ENCODE assay signal across 38 cellular contexts in genomic region chrX:87064522-87064921, GRCh38.
"Had no signal": no experiment of that assay in that cellular context is flagged by ENCODE, and none has a peak within 500 bp of the region (broad histone marks: within the 10 kb centered on the region; RNA-seq: fewer than 3 reads in every experiment).

No MANE protein-coding gene starts in this region.

- H3K4me3 ChIP-seq: adrenal gland, body of pancreas, cardiac muscle cell had no signal

- H3K4me1 ChIP-seq: adrenal gland, body of pancreas had no signal

- FAIRE-seq: bronchial epithelial cell, TTC549 had no signal

- H3K27ac Mint-ChIP-seq: activated B cell treated with CpG ODN at 0.5 μM for 24 hours; activated CD4-positive, alpha-beta memory T cell treated with anti-CD3 and anti-CD28 coated beads for 36 hours; activated CD4-positive, alpha-beta T cell treated with anti-CD3 and anti-CD28 coated beads, Interleukin-2, amount 10 ng/mL, durations not matched to agents 24 days and 14 days; activated CD8-positive, alpha-beta T cell treated with anti-CD3 and anti-CD28 coated beads for 36 hours; activated naive CD4-positive, alpha-beta T cell treated with anti-CD3 and anti-CD28 coated beads for 36 hours; activated naive CD4-positive, alpha-beta T cell treated with anti-CD3 and anti-CD28 coated beads, Interleukin-2, amount 50 U/mL, for 72 hours; activated naive CD8-positive, alpha-beta T cell treated with anti-CD3 and anti-CD28 coated beads for 36 hours; activated T-cell treated with anti-CD3 and anti-CD28 coated beads, Interleukin-2, amount 50 U/mL, for 72 hours; activated T-helper 1 cell treated with anti-CD3 and anti-CD28 coated beads, Interleukin-12 subunit alpha, Interleukin-12 subunit beta, Interleukin-2, Interleukin-4 antibody, amounts not matched to agents 30 ng/mL and 10 ng/mL and 1 ng/mL, durations not matched to agents 14 hours and 24 hours and 36 hours; activated T-helper 17 cell treated with anti-CD3 and anti-CD28 coated beads, Interleukin-2, amount 50 U/mL, for 72 hours; T-helper 1 cell treated with Interleukin-12 subunit alpha and Interleukin-12 subunit beta and Interleukin-4 antibody, amounts not matched to agents 30 μg/mL and 1 μg/mL, for 36 hours; T-helper 2 cell treated with Interferon-gamma antibody and Interleukin-4, amounts not matched to agents 5 μg/mL and 100 μg/mL, for 36 hours had no signal

- H3K36me3 Mint-ChIP-seq: activated CD4-positive, alpha-beta memory T cell treated with anti-CD3 and anti-CD28 coated beads for 36 hours; activated naive CD4-positive, alpha-beta T cell treated with anti-CD3 and anti-CD28 coated beads, Interleukin-2, amount 50 U/mL, for 72 hours; activated naive CD8-positive, alpha-beta T cell treated with anti-CD3 and anti-CD28 coated beads for 36 hours had no signal

- DNase-seq: activated B cell treated with CpG ODN at 0.5 μM for 24 hours; activated CD4-positive, alpha-beta memory T cell treated with anti-CD3 and anti-CD28 coated beads for 36 hours; activated CD4-positive, alpha-beta T cell treated with anti-CD3 and anti-CD28 coated beads for 4 hours; activated CD4-positive, alpha-beta T cell treated with anti-CD3 and anti-CD28 coated beads, Interleukin-2, amount 10 ng/mL, durations not matched to agents 24 days and 14 days; activated CD4-positive, alpha-beta T cell treated with anti-CD3 and anti-CD28 coated beads, Interleukin-2, amount 50 U/mL, for 1 hour; activated CD4-positive, alpha-beta T cell treated with anti-CD3 and anti-CD28 coated beads, Interleukin-2, amount 50 U/mL, for 4 hours; activated CD4-positive, CD25-positive, alpha-beta regulatory T cell treated with anti-CD3 and anti-CD28 coated beads, Interleukin-2, amount 50 U/mL, for 72 hours; activated CD8-positive, alpha-beta memory T cell treated with anti-CD3 and anti-CD28 coated beads, Interleukin-2, amount 50 U/mL, for 4 hours; activated CD8-positive, alpha-beta T cell treated with anti-CD3 and anti-CD28 coated beads for 36 hours; activated effector memory CD4-positive, alpha-beta T cell treated with anti-CD3 and anti-CD28 coated beads, Interleukin-2, amount 50 U/mL, for 16 hours; activated gamma-delta T cell treated with Interleukin-2 at 50 U/mL for 16 hours; activated naive CD4-positive, alpha-beta T cell; activated naive CD4-positive, alpha-beta T cell treated with anti-CD3 and anti-CD28 coated beads for 36 hours; activated naive CD4-positive, alpha-beta T cell treated with anti-CD3 and anti-CD28 coated beads, Interleukin-2, amount 50 U/mL, for 16 hours; activated naive CD8-positive, alpha-beta T cell treated with anti-CD3 and anti-CD28 coated beads for 36 hours; activated T-cell treated with anti-CD3 and anti-CD28 coated beads for 4 hours; activated T-cell treated with anti-CD3 and anti-CD28 coated beads, Interleukin-2, amount 50 U/mL, for 1 hour; activated T-cell treated with anti-CD3 and anti-CD28 coated beads, Interleukin-2, amount 50 U/mL, for 4 hours; activated T-cell treated with anti-CD3 and anti-CD28 coated beads, Interleukin-2, amount 50 U/mL, for 72 hours; adrenal gland; amniotic stem cell; aorta; body of pancreas; brain microvascular endothelial cell; caudate nucleus; cerebellar nuclear complex; T-helper 2 cell; T-helper 9 cell had no signal

- H3K36me3 ChIP-seq: adrenal gland, brain microvascular endothelial cell, cardiac muscle cell had no signal

- H3K27me3 ChIP-seq: body of pancreas, brain microvascular endothelial cell, cardiac muscle cell had no signal

- ATAC-seq: activated CD8-positive, alpha-beta T cell treated with anti-CD3 and anti-CD28 coated beads for 36 hours; activated naive CD4-positive, alpha-beta T cell treated with anti-CD3 and anti-CD28 coated beads, Interleukin-2, amount 50 U/mL, for 72 hours; activated T-cell treated with anti-CD3 and anti-CD28 coated beads, Interleukin-2, amount 50 U/mL, for 4 hours; activated T-cell treated with anti-CD3 and anti-CD28 coated beads, Interleukin-2, amount 50 U/mL, for 72 hours; activated T-helper 17 cell treated with anti-CD3 and anti-CD28 coated beads, Interleukin-2, amount 50 U/mL, for 72 hours; body of pancreas had no signal

- H3K4me3 Mint-ChIP-seq: activated B cell treated with CpG ODN at 0.5 μM for 24 hours; activated CD4-positive, alpha-beta memory T cell treated with anti-CD3 and anti-CD28 coated beads for 36 hours; activated CD4-positive, alpha-beta T cell treated with anti-CD3 and anti-CD28 coated beads, Interleukin-2, amount 10 ng/mL, durations not matched to agents 24 days and 14 days; activated CD8-positive, alpha-beta T cell treated with anti-CD3 and anti-CD28 coated beads for 36 hours; activated naive CD4-positive, alpha-beta T cell treated with anti-CD3 and anti-CD28 coated beads for 36 hours; activated naive CD8-positive, alpha-beta T cell treated with anti-CD3 and anti-CD28 coated beads for 36 hours; activated T-cell treated with anti-CD3 and anti-CD28 coated beads, Interleukin-2, amount 50 U/mL, for 4 hours; activated T-cell treated with anti-CD3 and anti-CD28 coated beads, Interleukin-2, amount 50 U/mL, for 72 hours; activated T-helper 1 cell treated with anti-CD3 and anti-CD28 coated beads, Interleukin-12 subunit alpha, Interleukin-12 subunit beta, Interleukin-2, Interleukin-4 antibody, amounts not matched to agents 30 ng/mL and 10 ng/mL and 1 ng/mL, durations not matched to agents 14 hours and 24 hours and 36 hours; activated T-helper 17 cell treated with anti-CD3 and anti-CD28 coated beads, Interleukin-2, amount 50 U/mL, for 72 hours; central memory CD8-positive, alpha-beta T cell; T-helper 1 cell treated with Interleukin-12 subunit alpha and Interleukin-12 subunit beta and Interleukin-4 antibody, amounts not matched to agents 30 μg/mL and 1 μg/mL, for 36 hours; T-helper 2 cell treated with Interferon-gamma antibody and Interleukin-4, amounts not matched to agents 5 μg/mL and 100 μg/mL, for 36 hours had no signal

- H3K9me3 Mint-ChIP-seq: activated CD4-positive, alpha-beta memory T cell treated with anti-CD3 and anti-CD28 coated beads for 36 hours; activated CD4-positive, alpha-beta T cell treated with anti-CD3 and anti-CD28 coated beads, Interleukin-2, amount 10 ng/mL, durations not matched to agents 24 days and 14 days; activated CD8-positive, alpha-beta T cell treated with anti-CD3 and anti-CD28 coated beads for 36 hours; activated naive CD4-positive, alpha-beta T cell treated with anti-CD3 and anti-CD28 coated beads for 36 hours; activated T-helper 1 cell treated with anti-CD3 and anti-CD28 coated beads, Interleukin-12 subunit alpha, Interleukin-12 subunit beta, Interleukin-2, Interleukin-4 antibody, amounts not matched to agents 30 ng/mL and 10 ng/mL and 1 ng/mL, durations not matched to agents 14 hours and 24 hours and 36 hours; activated T-helper 17 cell treated with anti-CD3 and anti-CD28 coated beads, Interleukin-2, amount 50 U/mL, for 72 hours; T-helper 1 cell treated with Interleukin-12 subunit alpha and Interleukin-12 subunit beta and Interleukin-4 antibody, amounts not matched to agents 30 μg/mL and 1 μg/mL, for 36 hours had no signal

- H3K27me3 Mint-ChIP-seq: activated B cell treated with CpG ODN at 0.5 μM for 24 hours; activated CD4-positive, alpha-beta memory T cell treated with anti-CD3 and anti-CD28 coated beads for 36 hours; activated CD4-positive, alpha-beta T cell treated with anti-CD3 and anti-CD28 coated beads, Interleukin-2, amount 10 ng/mL, durations not matched to agents 24 days and 14 days; activated CD8-positive, alpha-beta T cell treated with anti-CD3 and anti-CD28 coated beads for 36 hours; activated naive CD8-positive, alpha-beta T cell treated with anti-CD3 and anti-CD28 coated beads for 36 hours; activated T-helper 17 cell treated with anti-CD3 and anti-CD28 coated beads, Interleukin-2, amount 50 U/mL, for 72 hours; central memory CD8-positive, alpha-beta T cell had no signal

- H3K9me3 ChIP-seq: adrenal gland, body of pancreas had no signal

- H3K4me1 Mint-ChIP-seq: activated B cell treated with CpG ODN at 0.5 μM for 24 hours; activated CD4-positive, alpha-beta T cell treated with anti-CD3 and anti-CD28 coated beads, Interleukin-2, amount 10 ng/mL, durations not matched to agents 24 days and 14 days; activated naive CD8-positive, alpha-beta T cell treated with anti-CD3 and anti-CD28 coated beads for 36 hours; activated T-helper 17 cell treated with anti-CD3 and anti-CD28 coated beads, Interleukin-2, amount 50 U/mL, for 72 hours; central memory CD8-positive, alpha-beta T cell had no signal

- H3K27ac ChIP-seq: adrenal gland, body of pancreas, brain microvascular endothelial cell, cardiac muscle cell, VCaP had no signal
